Comparison of ENCODE assay signal across 1 cellular context in genomic region chr4:170887396-170887795, GRCh38.
TF ChIP-seq lines count a peak whose summit lies in the region.

No MANE protein-coding gene starts in this region.

TF ChIP-seq in H1, 55 proteins besides CTCF, POLR2A, EP300 and RAD21:
- TF ChIP-seq, protein P1, sequence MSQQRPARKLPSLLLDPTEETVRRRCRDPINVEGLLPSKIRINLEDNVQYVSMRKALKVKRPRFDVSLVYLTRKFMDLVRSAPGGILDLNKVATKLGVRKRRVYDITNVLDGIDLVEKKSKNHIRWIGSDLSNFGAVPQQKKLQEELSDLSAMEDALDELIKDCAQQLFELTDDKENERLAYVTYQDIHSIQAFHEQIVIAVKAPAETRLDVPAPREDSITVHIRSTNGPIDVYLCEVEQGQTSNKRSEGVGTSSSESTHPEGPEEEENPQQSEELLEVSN (IDR thresholded peaks at IDR 0.05) = no peak
- no peak for TF ChIP-seq SP4 (IDR thresholded peaks at IDR 0.05; ENCODE audit: low read length)
- TF ChIP-seq MAFK (IDR thresholded peaks at IDR 0.05; ENCODE audit: low read depth, low read length) = no peak
- TF ChIP-seq TAF7 (optimal IDR thresholded peaks at IDR 0.05; ENCODE audit: borderline replicate concordance, low read depth, low read length) = no peak
- TF ChIP-seq SIN3A (conservative IDR thresholded peaks at IDR 0.05 in 1 of 2, IDR thresholded peaks at IDR 0.05 in 1 of 2; ENCODE audit: low read depth in 1 of 2, low read length in 2 of 2) = no peak
- TF ChIP-seq CREB1 (IDR thresholded peaks at IDR 0.05) = no peak
- TF ChIP-seq CHD1 (IDR thresholded peaks at IDR 0.05; ENCODE audit: low read depth, low read length) = no peak
- TF ChIP-seq HDAC2 (IDR thresholded peaks at IDR 0.05; ENCODE audit: borderline replicate concordance in 1 of 2, low read depth in 2 of 2, low read length in 2 of 2) = no peak
- no peak for TF ChIP-seq CTBP2 (IDR thresholded peaks at IDR 0.05; ENCODE audit: borderline replicate concordance, insufficient read depth, insufficient read length, low read length)
- TF ChIP-seq JUN (IDR thresholded peaks at IDR 0.05; ENCODE audit: low read depth, low read length) = no peak
- no peak for TF ChIP-seq CHD7 (IDR thresholded peaks at IDR 0.05; ENCODE audit: insufficient replicate concordance, low read length)
- no peak for TF ChIP-seq CBX5 (IDR thresholded peaks at IDR 0.05; ENCODE audit: low read depth, low read length)
- no peak for TF ChIP-seq BRCA1 (IDR thresholded peaks at IDR 0.05; ENCODE audit: low read depth, low read length)
- TF ChIP-seq TAF1 (IDR thresholded peaks at IDR 0.05; ENCODE audit: low read depth, low read length) = no peak
- TF ChIP-seq YY1 (IDR thresholded peaks at IDR 0.05; ENCODE audit: low read depth, low read length) = no peak
- TF ChIP-seq RFX5 (IDR thresholded peaks at IDR 0.05; ENCODE audit: borderline replicate concordance, low read depth, low read length) = no peak
- TF ChIP-seq SAP30 (IDR thresholded peaks at IDR 0.05; ENCODE audit: insufficient read depth, insufficient replicate concordance, low read length) = no peak
- TF ChIP-seq GTF2F1 (IDR thresholded peaks at IDR 0.05; ENCODE audit: borderline replicate concordance, low read depth, low read length) = no peak
